In genomic region chr2:101706819-101707177, GRCh38 we compare ENCODE assay signal across 12 cellular contexts. TPM values are rescaled to one million over a fixed set of nuclear protein-coding genes. Genes with fewer than 3 reads are reported as not detected.
DNase-seq lines count a peak whose midpoint lies in the region; ATAC-seq and TF ChIP-seq lines count a peak whose summit lies in the region.
"Had no signal": no experiment of that assay in that cellular context is flagged by ENCODE, and none has a peak within 500 bp of the region (broad histone marks: within the 10 kb centered on the region; RNA-seq: fewer than 3 reads in every experiment).

No MANE protein-coding gene starts in this region.

- H3F3A ChIP-seq in PC-3 (ENCODE audit: low read length, unreplicated experiment) = no peaks in the 10 kb centered on the region

- H3K4me2 ChIP-seq in PC-3 (ENCODE audit: low read length) = no peak overlapping the region
- H3K4me2 ChIP-seq: A549 had no signal

- BruUV-seq in PC-3 (replicated peaks; lab: Mats Ljungman, UMichigan) = no TSS peak

- peaks cover 99% of the 10 kb centered on the region for H3K79me2 ChIP-seq in PC-3 (ENCODE audit: low read length)

- H3K9ac ChIP-seq in PC-3 (ENCODE audit: low read length) = no peak overlapping the region

- H3K27me3 ChIP-seq in spleen (replicated peaks in 1 of 7) (no peaks in the 10 kb centered on the region), PC-3 (ENCODE audit: low read length) (no peaks in the 10 kb centered on the region)

- peak overlapping the region; percentile 58 for H3K4me3 Mint-ChIP-seq in activated CD4-positive, alpha-beta T cell treated with anti-CD3 and anti-CD28 coated beads, Interleukin-2, amount 10 ng/mL, durations not matched to agents 24 days and 14 days
- H3K4me3 Mint-ChIP-seq in T-helper 1 cell treated with Interleukin-12 subunit alpha and Interleukin-12 subunit beta and Interleukin-4 antibody, amounts not matched to agents 30 μg/mL and 1 μg/mL, for 36 hours = peak overlapping the region; percentile 66
- H3K4me3 Mint-ChIP-seq: WTC11 had no signal

- DNase-seq in activated CD4-positive, alpha-beta T cell treated with anti-CD3 and anti-CD28 coated beads, Interleukin-2, amount 10 ng/mL, durations not matched to agents 24 days and 14 days = peak; percentile 84
- DNase-seq in activated CD4-positive, alpha-beta T cell treated with anti-CD3 and anti-CD28 coated beads for 4 hours = no peak
- no peak for DNase-seq in spleen
- no peak for DNase-seq in PC-3
- DNase-seq in stimulated activated naive CD4-positive, alpha-beta T cell treated with Interleukin-2 at 50 U/mL for 16 hours (lab: John Stamatoyannopoulos, UW) = no peak
- DNase-seq: mesendoderm, NCI-H1436 treated with DMSO at 0.1 percent for 48 hours had no signal

- CTCF ChIA-PET in PC-3 (lab: Charles Lee) = no interaction called here

- peaks cover 73% of the 10 kb centered on the region for H4K20me1 ChIP-seq in PC-3 (ENCODE audit: low read length)

- H3K9me3 ChIP-seq in spleen = no peaks in the 10 kb centered on the region
- H3K9me3 ChIP-seq in PC-3 (ENCODE audit: low read length) = no peaks in the 10 kb centered on the region
- H3K9me3 ChIP-seq: A549 had no signal

- H3K27ac Mint-ChIP-seq in activated CD4-positive, alpha-beta T cell treated with anti-CD3 and anti-CD28 coated beads, Interleukin-2, amount 10 ng/mL, durations not matched to agents 24 days and 14 days = peak overlapping the region; percentile 47
- H3K27ac Mint-ChIP-seq in T-helper 1 cell treated with Interleukin-12 subunit alpha and Interleukin-12 subunit beta and Interleukin-4 antibody, amounts not matched to agents 30 μg/mL and 1 μg/mL, for 36 hours = peak overlapping the region; percentile 64

- H3K27ac ChIP-seq in spleen (peak overlapping the region in 7 of 8 donors; percentile 22 to 81 (median 57)), PC-3 (ENCODE audit: low read length) (no peak overlapping the region)
- H3K27ac ChIP-seq: A549 had no signal

- TF ChIP-seq POLR2A in spleen (IDR thresholded peaks at IDR 0.05) = no peak

- 5 to 30% (median 14%) methylated on average over 1 of the region's 1 CpG for WGBS in spleen, 5 donors

- no peaks in the 10 kb centered on the region for H3K27me3 Mint-ChIP-seq in activated CD4-positive, alpha-beta T cell treated with anti-CD3 and anti-CD28 coated beads, Interleukin-2, amount 10 ng/mL, durations not matched to agents 24 days and 14 days
- no peaks in the 10 kb centered on the region for H3K27me3 Mint-ChIP-seq in T-helper 1 cell treated with Interleukin-12 subunit alpha and Interleukin-12 subunit beta and Interleukin-4 antibody, amounts not matched to agents 30 μg/mL and 1 μg/mL, for 36 hours (ENCODE audit: low read depth)

- H3K4me1 ChIP-seq in spleen (peaks cover 65 to 100% (median 93%) of the 10 kb centered on the region in 6 donors), PC-3 (ENCODE audit: insufficient read depth, low read length) (peaks cover 21% of the 10 kb centered on the region)

- no peak overlapping the region for H2AFZ ChIP-seq in PC-3 (ENCODE audit: low read length)

- intact Hi-C loops in activated CD4-positive, alpha-beta T cell treated with anti-CD3 and anti-CD28 coated beads, Interleukin-2, amount 10 ng/mL, durations not matched to agents 24 days and 14 days (cut with micrococcal nuclease) = loop anchor here (1.0 to 10.0 kb wide), 6 partner anchors 9 to 728 kb away; partner anchors contain the start of gene MAP4K4
- intact Hi-C loops in spleen (cut with DNase I; ENCODE audit: low total_unique reads) (no loop called here), PC-3 (cut with micrococcal nuclease) (no loop called here)

- POLR2A ChIA-PET in PC-3 (lab: Charles Lee; ENCODE audit: unreplicated experiment) = no interaction called here

- peaks cover 6% of the 10 kb centered on the region for H3K9me3 Mint-ChIP-seq in activated CD4-positive, alpha-beta T cell treated with anti-CD3 and anti-CD28 coated beads, Interleukin-2, amount 10 ng/mL, durations not matched to agents 24 days and 14 days
- H3K9me3 Mint-ChIP-seq in T-helper 1 cell treated with Interleukin-12 subunit alpha and Interleukin-12 subunit beta and Interleukin-4 antibody, amounts not matched to agents 30 μg/mL and 1 μg/mL, for 36 hours = no peaks in the 10 kb centered on the region

- H3K9me2 ChIP-seq in PC-3 (replicated peaks; ENCODE audit: low read length) = no peaks in the 10 kb centered on the region

- H3K36me3 ChIP-seq in spleen (peaks cover 0 to 15% (median 0%) of the 10 kb centered on the region in 6 donors), PC-3 (ENCODE audit: low read depth, low read length) (peaks cover 36% of the 10 kb centered on the region)

- peaks cover 66% of the 10 kb centered on the region for H3K4me1 Mint-ChIP-seq in activated CD4-positive, alpha-beta T cell treated with anti-CD3 and anti-CD28 coated beads, Interleukin-2, amount 10 ng/mL, durations not matched to agents 24 days and 14 days
- H3K4me1 Mint-ChIP-seq in T-helper 1 cell treated with Interleukin-12 subunit alpha and Interleukin-12 subunit beta and Interleukin-4 antibody, amounts not matched to agents 30 μg/mL and 1 μg/mL, for 36 hours (ENCODE audit: low read depth) = peaks cover 66% of the 10 kb centered on the region

- H3K4me3 ChIP-seq in spleen (peak overlapping the region in 1 of 8 donors; percentile 8), PC-3 (ENCODE audit: low read length) (no peak overlapping the region)
- H3K4me3 ChIP-seq: A549 had no signal

- ATAC-seq in HG02759 (IDR thresholded peaks at IDR 0.05; ENCODE audit: unreplicated experiment) (peak; percentile 60), GM18519 (IDR thresholded peaks at IDR 0.05; ENCODE audit: low FRiP score, unreplicated experiment) (no peak), PC-3 (no peak)
- ATAC-seq: A549, WTC11 had no signal

- peaks cover 26% of the 10 kb centered on the region for H3K36me3 Mint-ChIP-seq in activated CD4-positive, alpha-beta T cell treated with anti-CD3 and anti-CD28 coated beads, Interleukin-2, amount 10 ng/mL, durations not matched to agents 24 days and 14 days (ENCODE audit: low read depth)
- H3K36me3 Mint-ChIP-seq in T-helper 1 cell treated with Interleukin-12 subunit alpha and Interleukin-12 subunit beta and Interleukin-4 antibody, amounts not matched to agents 30 μg/mL and 1 μg/mL, for 36 hours (ENCODE audit: low read depth) = peaks cover 33% of the 10 kb centered on the region

- TF ChIP-seq CTCF in spleen (IDR thresholded peaks at IDR 0.05 in 8 of 11, conservative IDR thresholded peaks at IDR 0.05 in 3 of 11) (no peak), PC-3 (conservative IDR thresholded peaks at IDR 0.05; ENCODE audit: low read depth, low read length) (no peak)

RNA-seq across cellular contexts. Expression of gene MAP4K4, which starts 9.3 kb away (rescaled TPM):
- 41.2 and 42.6 TPM in 2 replicates for total RNA-seq in activated CD4-positive, alpha-beta T cell treated with anti-CD3 and anti-CD28 coated beads, Interleukin-2, amount 10 ng/mL, durations not matched to agents 24 days and 14 days
- 100 to 1,000 TPM in 1 of 7 donors, 10 to 100 TPM in 6; 69.5 to 108 (median 73.1) TPM for total RNA-seq in spleen
- polyA plus RNA-seq in spleen = 10 to 100 TPM; 16.7 to 19.0 (median 17.3) TPM
- 133 and 167 TPM in 2 replicates for total RNA-seq in PC-3 (2014; rRNA removed)
